22 cellular contexts compared by ENCODE assay signal in genomic region chr9:135379540-135380267, GRCh38.
DNase-seq lines count a peak whose midpoint lies in the region; ATAC-seq and TF ChIP-seq lines count a peak whose summit lies in the region.
"Had no signal": no experiment of that assay in that cellular context is flagged by ENCODE, and none has a peak within 500 bp of the region (broad histone marks: within the 10 kb centered on the region; RNA-seq: fewer than 3 reads in every experiment).

No MANE protein-coding gene starts in this region.

- 83 to 84% methylated on average over 11 of the region's 11 CpGs for WGBS in heart right ventricle, 2 donors

- no peaks in the 10 kb centered on the region for H3K4me1 ChIP-seq in heart right ventricle
- H3K4me1 ChIP-seq in SJCRH30, result no peaks in the 10 kb centered on the region
- H3K4me1 ChIP-seq: HAP-1, left ventricle myocardium inferior, prostate gland had no signal

- H3K4me3 ChIP-seq in heart right ventricle (no peak overlapping the region), SJCRH30 (no peak overlapping the region)
- H3K4me3 ChIP-seq: HAP-1, left ventricle myocardium inferior, prostate gland, thoracic aorta had no signal

- ATAC-seq in Right ventricle myocardium inferior (no peak), heart right ventricle (no peak), HG03095 (IDR thresholded peaks at IDR 0.05; ENCODE audit: unreplicated experiment) (no peak)
- ATAC-seq: activated CD8-positive, alpha-beta memory T cell treated with anti-CD3 and anti-CD28 coated beads, Interleukin-2, amount 10 ng/mL, durations not matched to agents 7 days and 5 days; stimulated activated naive B cell treated with anti-CD40 and anti-IgM and Interleukin-4, amounts not matched to agents 10 μg/mL and 1 μg/mL and 100 μg/mL, for 72 hours had no signal

- H3K27ac ChIP-seq in heart right ventricle (no peak overlapping the region), SJCRH30 (no peak overlapping the region)
- H3K27ac ChIP-seq: left ventricle myocardium inferior, prostate gland, thoracic aorta had no signal

- H3K9me3 ChIP-seq in heart right ventricle (peaks cover 0 to 9% (median 0%) of the 10 kb centered on the region in 11 donors), SJCRH30 (replicated peaks) (no peaks in the 10 kb centered on the region)
- H3K9me3 ChIP-seq: HAP-1, prostate gland, thoracic aorta had no signal

- intact Hi-C loops in Right ventricle myocardium inferior (cut with DNase I) (no loop called here), heart right ventricle (cut with DNase I) (no loop called here)

- H3K36me3 ChIP-seq in heart right ventricle (no peaks in the 10 kb centered on the region), SJCRH30 (no peaks in the 10 kb centered on the region)
- H3K36me3 ChIP-seq: HAP-1, left ventricle myocardium inferior, prostate gland, thoracic aorta had no signal

- H3K27me3 ChIP-seq in heart right ventricle (peaks cover 0 to 60% (median 17%) of the 10 kb centered on the region in 7 donors), SJCRH30 (peaks cover 34% of the 10 kb centered on the region; the same call in 1 of the 2 replicates)

- TF ChIP-seq CTCF in heart right ventricle (IDR thresholded peaks at IDR 0.05), result no peak

- in situ Hi-C loops in SK-MEL-5 (cut with HindIII; ENCODE audit: low pct_unique_long_range_greater_than_20kb, low sequenced_read_pairs), result no loop called here

- peak; percentile 45 for DNase-seq in Right ventricle myocardium inferior (ENCODE audit: missing footprints)
- no peak for DNase-seq in heart right ventricle
- peak; percentile 29 for DNase-seq in M059J (ENCODE audit: low read depth)
- peak; percentile 89 for DNase-seq in SK-MEL-5 (ENCODE audit: low read depth, low spot score)
- DNase-seq in activated T-cell treated with anti-CD3 and anti-CD28 coated beads for 4 hours, result no peak
- DNase-seq in SJCRH30, result no peak
- no peak for DNase-seq in DMS153 (lab: John Stamatoyannopoulos, UW)
- DNase-seq: activated CD4-positive, alpha-beta T cell treated with anti-CD3 and anti-CD28 coated beads, Interleukin-2, amount 10 ng/mL, durations not matched to agents 24 days and 14 days; activated CD8-positive, alpha-beta memory T cell treated with anti-CD3 and anti-CD28 coated beads, Interleukin-2, amount 10 ng/mL, durations not matched to agents 7 days and 5 days; CD4-positive, CD25-positive, alpha-beta regulatory T cell; DND-41; head of caudate nucleus; left ventricle myocardium inferior; midbrain; NCI-H1694 treated with DMSO at 0.1 percent for 48 hours; stimulated activated CD4-positive, alpha-beta T cell treated with anti-CD3 and anti-CD28 coated beads, Interleukin-1b, Interleukin-23, amount 100 ng/mL, for 48 hours; stimulated activated naive B cell treated with anti-CD40 and anti-IgM and Interleukin-4, amounts not matched to agents 10 μg/mL and 1 μg/mL and 100 μg/mL, for 72 hours; T-helper 1 cell had no signal

Comparison
In these comparisons a context has a peak if more than half of its experiments do, and no peak if none do; other contexts are left out.
1. DNase-seq: peak in Right ventricle myocardium inferior (single experiment), M059J (single experiment) and SK-MEL-5 (single experiment); none in heart right ventricle (0 of 2), activated T-cell treated with anti-CD3 and anti-CD28 coated beads for 4 hours (single experiment), SJCRH30 (0 of 2) and DMS153 (single experiment).